Comparison of ENCODE assay signal across 8 cellular contexts in genomic region chr3:51500632-51501131, GRCh38. TPM values are rescaled to one million over a fixed set of nuclear protein-coding genes. Genes with fewer than 3 reads are reported as not detected.
DNase-seq lines count a peak whose midpoint lies in the region; ATAC-seq and TF ChIP-seq lines count a peak whose summit lies in the region.

No MANE protein-coding gene starts in this region.

- TF ChIP-seq CTCF in DND-41 (IDR thresholded peaks at IDR 0.05; ENCODE audit: borderline replicate concordance, extremely low read depth, low read length, poor library complexity, severe bottlenecking) (no peak), SU-DHL-6 (IDR thresholded peaks at IDR 0.05; ENCODE audit: insufficient read depth, low read length, poor library complexity, severe bottlenecking) (no peak), fibroblast of lung (conservative IDR thresholded peaks at IDR 0.05 in 1 of 2, IDR thresholded peaks at IDR 0.05 in 1 of 2; ENCODE audit: low read depth in 1 of 2, low read length in 2 of 2) (no peak), progenitor cell of endocrine pancreas (IDR thresholded peaks at IDR 0.05; ENCODE audit: unreplicated experiment) (no peak)

- peak overlapping the region; percentile 82 for H3K4me3 Mint-ChIP-seq in progenitor cell of endocrine pancreas (ENCODE audit: low read depth)

- H3K27me3 Mint-ChIP-seq in progenitor cell of endocrine pancreas = no peaks in the 10 kb centered on the region

- peak overlapping the region; percentile 96 for H3K27ac Mint-ChIP-seq in progenitor cell of endocrine pancreas

- DNase-seq in DND-41 = peak; percentile 31
- no peak for DNase-seq in fibroblast of lung (ENCODE audit: low read depth in 2 of 2)
- DNase-seq in progenitor cell of endocrine pancreas (ENCODE audit: low spot score, unreplicated experiment) = no peak
- no peak for DNase-seq in NCI-H1436 (lab: John Stamatoyannopoulos, UW)
- DNase-seq in SIG-M5 treated with dmso at 0.1 percent for 504 hours (lab: John Stamatoyannopoulos, UW; ENCODE audit: unreplicated experiment) = no peak
- DNase-seq in NK-92 treated with Interleukin-12 subunit alpha and Interleukin-12 subunit beta, amount 100 ng/mL, for 24 hours (lab: John Stamatoyannopoulos, UW) = no peak

- no peaks in the 10 kb centered on the region for H3K36me3 Mint-ChIP-seq in progenitor cell of endocrine pancreas (ENCODE audit: insufficient read depth)

- H3K27ac ChIP-seq in DND-41 (ENCODE audit: low read length) = peak overlapping the region; percentile 87
- H3K27ac ChIP-seq in SU-DHL-6 (ENCODE audit: low read depth, low read length) = peak overlapping the region; percentile 72
- H3K27ac ChIP-seq in fibroblast of lung (ENCODE audit: insufficient read depth, low read length) = peak overlapping the region; percentile 69

- no peaks in the 10 kb centered on the region for H3K9me3 ChIP-seq in DND-41 (ENCODE audit: insufficient read depth, low read length, severe bottlenecking)
- no peaks in the 10 kb centered on the region for H3K9me3 ChIP-seq in SU-DHL-6 (ENCODE audit: insufficient read depth, low read length)
- H3K9me3 ChIP-seq in fibroblast of lung (ENCODE audit: control insufficient read depth, insufficient read depth, low read depth, low read length) = no peaks in the 10 kb centered on the region

- H3K36me3 ChIP-seq in DND-41 (ENCODE audit: insufficient read depth, low read length) (peaks cover 14% of the 10 kb centered on the region), SU-DHL-6 (ENCODE audit: low read length) (0 out of 2 replicates have a peak, but pooled peaks cover 3% of the 10 kb centered on the region), fibroblast of lung (ENCODE audit: control insufficient read depth, insufficient read depth, low read length) (no peaks in the 10 kb centered on the region)

- H3K4me1 ChIP-seq in DND-41 (ENCODE audit: insufficient read depth, low read length) = peaks cover 44% of the 10 kb centered on the region
- H3K4me1 ChIP-seq in fibroblast of lung (ENCODE audit: control insufficient read depth, extremely low read depth, insufficient read depth, low read length) = no peaks in the 10 kb centered on the region

- H3K4me2 ChIP-seq in DND-41 (ENCODE audit: insufficient read depth, low read length) (peak overlapping the region; percentile 82), SU-DHL-6 (ENCODE audit: low read depth, low read length, poor library complexity, severe bottlenecking) (peak overlapping the region; percentile 86), fibroblast of lung (ENCODE audit: extremely low read depth, insufficient read depth, low read length) (peak overlapping the region; percentile 74)

- H3K9me2 ChIP-seq in SU-DHL-6 (replicated peaks; ENCODE audit: insufficient read depth, low read length) = no peaks in the 10 kb centered on the region

- H3K4me1 Mint-ChIP-seq in progenitor cell of endocrine pancreas (ENCODE audit: low read depth) = peaks cover 3% of the 10 kb centered on the region

- H3K9ac ChIP-seq in DND-41 (ENCODE audit: low read depth, low read length) = peak overlapping the region; percentile 61
- H3K9ac ChIP-seq in SU-DHL-6 (ENCODE audit: low read length) = peak overlapping the region; percentile 40
- H3K9ac ChIP-seq in fibroblast of lung (ENCODE audit: insufficient read depth, low read length) = no peak overlapping the region

- ATAC-seq in DND-41 (ENCODE audit: insufficient read depth, low read depth) (no peak), GM21576 (IDR thresholded peaks at IDR 0.05; ENCODE audit: unreplicated experiment) (no peak)

- peak overlapping the region; percentile 91 for H2AFZ ChIP-seq in DND-41 (ENCODE audit: low read depth, low read length)
- no peak overlapping the region for H2AFZ ChIP-seq in SU-DHL-6 (ENCODE audit: low read depth, low read length, severe bottlenecking)
- H2AFZ ChIP-seq in fibroblast of lung (ENCODE audit: low read length) = peak overlapping the region; percentile 32

- H3F3A ChIP-seq in SU-DHL-6 (ENCODE audit: insufficient read depth) = 0 out of 2 replicates have a peak, but pooled peaks cover 7% of the 10 kb centered on the region

- H3K4me3 ChIP-seq in DND-41 (ENCODE audit: low read depth in 1 of 2, low read length in 2 of 2) = peak overlapping the region; percentile 14 to 57; a peak in 2 of 4 replicates
- H3K4me3 ChIP-seq in SU-DHL-6 (ENCODE audit: insufficient read depth, low read length, poor library complexity, severe bottlenecking) = peak overlapping the region; percentile 43
- peak overlapping the region in 3 of 4 experiments; percentile 14 to 51 (median 29) for H3K4me3 ChIP-seq in fibroblast of lung (replicated peaks in 1 of 4; ENCODE audit: control extremely low read depth in 1 of 4, insufficient read depth in 1 of 4, low read depth in 3 of 4, low read length in 4 of 4)

- peaks cover 30% of the 10 kb centered on the region; the same call in 1 of the 2 replicates for H4K20me1 ChIP-seq in DND-41 (ENCODE audit: insufficient read depth, low read length)
- peaks cover 6% of the 10 kb centered on the region; the same call in 1 of the 2 replicates for H4K20me1 ChIP-seq in SU-DHL-6 (ENCODE audit: low read depth, low read length)
- H4K20me1 ChIP-seq in fibroblast of lung (ENCODE audit: control insufficient read depth, extremely low read depth, insufficient read depth, low read length) = no peaks in the 10 kb centered on the region

- H3K79me2 ChIP-seq in DND-41 (ENCODE audit: insufficient read depth, low read length) (peaks cover 38% of the 10 kb centered on the region), SU-DHL-6 (ENCODE audit: insufficient read depth, low read length) (peaks cover 37% of the 10 kb centered on the region), fibroblast of lung (ENCODE audit: control insufficient read depth, insufficient read depth, low read length) (peaks cover 24% of the 10 kb centered on the region)

- no peaks in the 10 kb centered on the region for H3K27me3 ChIP-seq in DND-41 (ENCODE audit: insufficient read depth, low read length, poor library complexity)
- no peaks in the 10 kb centered on the region for H3K27me3 ChIP-seq in SU-DHL-6 (ENCODE audit: low read length)
- H3K27me3 ChIP-seq in fibroblast of lung (ENCODE audit: control insufficient read depth, insufficient read depth, low read length) = no peaks in the 10 kb centered on the region

- H3K9me3 Mint-ChIP-seq in progenitor cell of endocrine pancreas (ENCODE audit: low read depth) = no peaks in the 10 kb centered on the region

RNA-seq across cellular contexts. Expression of gene DCAF1, which starts 0.9 kb away (rescaled TPM):
- total RNA-seq in fibroblast of lung = 12.8 and 14.4 TPM in 2 replicates
- 8.7 and 10.4 TPM in 2 replicates for polyA plus RNA-seq in fibroblast of lung
- 10.4 and 12.1 TPM in 2 replicates for polyA plus RNA-seq in fibroblast of lung (2012)
- 20.9 and 25.9 TPM in 2 replicates for polyA minus RNA-seq in fibroblast of lung (ENCODE audit: low replicate concordance)
- total RNA-seq in progenitor cell of endocrine pancreas = 21.9 and 22.5 TPM in 2 replicates

RNA-seq across cellular contexts. Expression of gene RAD54L2, which starts 37.8 kb away (rescaled TPM):
- total RNA-seq in fibroblast of lung (12.3 and 17.2 TPM in 2 replicates), progenitor cell of endocrine pancreas (40.2 and 47.2 TPM in 2 replicates)
- polyA plus RNA-seq in fibroblast of lung = 5.5 and 7.6 TPM in 2 replicates
- polyA plus RNA-seq in fibroblast of lung (2012) = 5.9 TPM in 2 replicates
- 21.7 and 50.8 TPM in 2 replicates for polyA minus RNA-seq in fibroblast of lung (ENCODE audit: low replicate concordance)
